20 cellular contexts compared by ENCODE assay signal in genomic region chr4:135244605-135245146, GRCh38.
A peak's percentile ranks its signal among the peaks of the same experiment; 100 is the strongest.
DNase-seq lines count a peak whose midpoint lies in the region; ATAC-seq and TF ChIP-seq lines count a peak whose summit lies in the region.
"Had no signal": no experiment of that assay in that cellular context is flagged by ENCODE, and none has a peak within 500 bp of the region (broad histone marks: within the 10 kb centered on the region; RNA-seq: fewer than 3 reads in every experiment).

No MANE protein-coding gene starts in this region.

- intact Hi-C loops in lower leg skin (cut with DNase I; ENCODE audit: low total_unique reads) = no loop called here

- no peak for TF ChIP-seq CTCF in choroid plexus epithelial cell (conservative IDR thresholded peaks at IDR 0.05; ENCODE audit: low read depth, low read length)
- TF ChIP-seq CTCF in lower leg skin (IDR thresholded peaks at IDR 0.05) = no peak

- H2BK5ac ChIP-seq in mesenchymal stem cell (ENCODE audit: low read depth, low read length, poor library complexity, severe bottlenecking) = no peak overlapping the region

- H4K8ac ChIP-seq in mesenchymal stem cell (ENCODE audit: low read length) = no peak overlapping the region

- H3K23ac ChIP-seq in mesenchymal stem cell (ENCODE audit: low read length in 2 of 2) = no peak overlapping the region

- no peak overlapping the region for H3K4me3 ChIP-seq in choroid plexus epithelial cell (ENCODE audit: low read depth, low read length)
- no peak overlapping the region for H3K4me3 ChIP-seq in mesenchymal stem cell (ENCODE audit: insufficient read depth in 1 of 2, low read depth in 1 of 2, low read length in 2 of 2)
- H3K4me3 ChIP-seq in lower leg skin (ENCODE audit: low read depth, poor library complexity, severe bottlenecking) = no peak overlapping the region
- H3K4me3 ChIP-seq: lung, prostate gland had no signal

- no peak overlapping the region for H3K27ac ChIP-seq in mesenchymal stem cell (ENCODE audit: low read length, poor library complexity, severe bottlenecking)
- H3K27ac ChIP-seq: neutrophil, prostate gland had no signal

- TF ChIP-seq EP300 in Ishikawa (IDR thresholded peaks at IDR 0.05; ENCODE audit: borderline replicate concordance) = no peak

- no peak overlapping the region for H2BK120ac ChIP-seq in mesenchymal stem cell (ENCODE audit: low read depth, low read length)

- H3K4me2 ChIP-seq in mesenchymal stem cell (ENCODE audit: low read length, poor library complexity, severe bottlenecking) = no peak overlapping the region

- H3K79me1 ChIP-seq in mesenchymal stem cell (replicated peaks; ENCODE audit: low read length, poor library complexity, severe bottlenecking) = no peaks in the 10 kb centered on the region

- WGBS in mesenchymal stem cell = 24% methylated on average over 2 of the region's 2 CpGs
- 30 to 41% methylated on average over 2 of the region's 2 CpGs for WGBS in lower leg skin, 2 donors

- H3K4ac ChIP-seq in mesenchymal stem cell (ENCODE audit: low read depth in 1 of 2, low read length in 2 of 2) = no peak overlapping the region

- no peak overlapping the region for H3K18ac ChIP-seq in mesenchymal stem cell (ENCODE audit: low read depth in 1 of 2, low read length in 2 of 2)

- H4K91ac ChIP-seq in mesenchymal stem cell (ENCODE audit: low read length) = no peak overlapping the region

- H2AFZ ChIP-seq in mesenchymal stem cell (ENCODE audit: low read depth, low read length) = no peak overlapping the region

- no peak for ATAC-seq in GM21447 (IDR thresholded peaks at IDR 0.05; ENCODE audit: unreplicated experiment)
- ATAC-seq: activated T-cell treated with anti-CD3 and anti-CD28 coated beads, Interleukin-2, amount 50 U/mL, for 72 hours had no signal

- no peak overlapping the region for H3K14ac ChIP-seq in mesenchymal stem cell (ENCODE audit: low read length in 2 of 2)

- no peak overlapping the region for H2AK5ac ChIP-seq in mesenchymal stem cell (ENCODE audit: low read length, severe bottlenecking)

- H3K9me3 ChIP-seq in mesenchymal stem cell (ENCODE audit: control insufficient read depth, low read length) = no peaks in the 10 kb centered on the region
- H3K9me3 ChIP-seq: BE2C, neutrophil, prostate gland had no signal

- no peaks in the 10 kb centered on the region for H3K4me1 ChIP-seq in mesenchymal stem cell (ENCODE audit: control insufficient read depth, insufficient read depth, low read depth, low read length)
- H3K4me1 ChIP-seq: BE2C, prostate gland had no signal

- H2BK12ac ChIP-seq in mesenchymal stem cell (ENCODE audit: low read length in 2 of 2) = no peak overlapping the region

- H3K27me3 ChIP-seq in mesenchymal stem cell (ENCODE audit: control insufficient read depth in 1 of 2, insufficient read depth in 1 of 2, low read length in 2 of 2) = no peaks in the 10 kb centered on the region
- H3K27me3 ChIP-seq: BE2C, neutrophil had no signal

- no peak for TF ChIP-seq RAD21 in Ishikawa (IDR thresholded peaks at IDR 0.05; ENCODE audit: low read depth)

- DNase-seq in EH (ENCODE audit: low read depth) = peak; percentile 20
- peak; percentile 32 for DNase-seq in choroid plexus epithelial cell (ENCODE audit: low read depth)
- DNase-seq in mesenchymal stem cell = peak; percentile 6
- DNase-seq in NCI-H2107 (lab: John Stamatoyannopoulos, UW) = no peak
- no peak for DNase-seq in D341Med (ENCODE audit: low spot score)
- no peak for DNase-seq in lower leg skin (ENCODE audit: low spot score in 2 of 2)
- DNase-seq: activated CD4-positive, alpha-beta T cell treated with anti-CD3 and anti-CD28 coated beads, Interleukin-2, amount 10 ng/mL, durations not matched to agents 24 days and 14 days; activated naive CD4-positive, alpha-beta T cell treated with anti-CD3 and anti-CD28 coated beads for 36 hours; activated T-cell treated with anti-CD3 and anti-CD28 coated beads, Interleukin-2, amount 50 U/mL, for 72 hours; aorta; BE2C; hippocampal formation; NCI-H1930; NCI-H748 treated with DMSO at 0.1 percent for 48 hours; RPMI8226 had no signal

- no peak for TF ChIP-seq POLR2A in lower leg skin (IDR thresholded peaks at IDR 0.05)

- no peaks in the 10 kb centered on the region for H3K36me3 ChIP-seq in mesenchymal stem cell (ENCODE audit: control insufficient read depth in 1 of 2, insufficient read depth in 2 of 2, low read depth in 1 of 2, low read length in 2 of 2)
- H3K36me3 ChIP-seq: BE2C, neutrophil, prostate gland had no signal

- H2BK15ac ChIP-seq in mesenchymal stem cell (ENCODE audit: low read depth, poor library complexity, severe bottlenecking) = no peak overlapping the region

- H3K9ac ChIP-seq in mesenchymal stem cell (ENCODE audit: low read length) = no peak overlapping the region

TF ChIP-seq in Ishikawa, 13 proteins besides CTCF, POLR2A, EP300 and RAD21:
- TF ChIP-seq TEAD4 (IDR thresholded peaks at IDR 0.05) (peak; percentile 17; the same call in 1 of the 2 replicates), TAF1 (IDR thresholded peaks at IDR 0.05; ENCODE audit: low read depth) (no peak), REST (IDR thresholded peaks at IDR 0.05; ENCODE audit: low read depth) (no peak)

Comparison
In these comparisons a context has a peak if more than half of its experiments do, and no peak if none do; other contexts are left out.
1. DNase-seq: peak in EH (single experiment), choroid plexus epithelial cell (single experiment) and mesenchymal stem cell (single experiment); none in NCI-H2107 (single experiment), D341Med (single experiment) and lower leg skin (0 of 2).